ENCODE assay signal across 2 cellular contexts in genomic region chr17:1488826-1489275, GRCh38.
TF ChIP-seq lines count a peak whose summit lies in the region.

No MANE protein-coding gene starts in this region.

TF ChIP-seq in GM12878, 131 proteins besides CTCF, POLR2A, EP300 and RAD21:
- TF ChIP-seq NR2C1 (IDR thresholded peaks at IDR 0.05) (no peak), CHD1 (IDR thresholded peaks at IDR 0.05; ENCODE audit: low read depth, low read length) (no peak), MYC (IDR thresholded peaks at IDR 0.05; ENCODE audit: insufficient read depth, insufficient read length, insufficient replicate concordance, low read length, severe bottlenecking) (no peak), ZBTB33 (IDR thresholded peaks at IDR 0.05) (no peak), MEF2B (IDR thresholded peaks at IDR 0.05; ENCODE audit: partially characterized antibody, poor library complexity, severe bottlenecking) (no peak), GABPA (IDR thresholded peaks at IDR 0.05; ENCODE audit: low read depth) (no peak), POLR2AphosphoS2 (IDR thresholded peaks at IDR 0.05; ENCODE audit: low read depth, low read length) (no peak)
- TF ChIP-seq, protein P1, sequence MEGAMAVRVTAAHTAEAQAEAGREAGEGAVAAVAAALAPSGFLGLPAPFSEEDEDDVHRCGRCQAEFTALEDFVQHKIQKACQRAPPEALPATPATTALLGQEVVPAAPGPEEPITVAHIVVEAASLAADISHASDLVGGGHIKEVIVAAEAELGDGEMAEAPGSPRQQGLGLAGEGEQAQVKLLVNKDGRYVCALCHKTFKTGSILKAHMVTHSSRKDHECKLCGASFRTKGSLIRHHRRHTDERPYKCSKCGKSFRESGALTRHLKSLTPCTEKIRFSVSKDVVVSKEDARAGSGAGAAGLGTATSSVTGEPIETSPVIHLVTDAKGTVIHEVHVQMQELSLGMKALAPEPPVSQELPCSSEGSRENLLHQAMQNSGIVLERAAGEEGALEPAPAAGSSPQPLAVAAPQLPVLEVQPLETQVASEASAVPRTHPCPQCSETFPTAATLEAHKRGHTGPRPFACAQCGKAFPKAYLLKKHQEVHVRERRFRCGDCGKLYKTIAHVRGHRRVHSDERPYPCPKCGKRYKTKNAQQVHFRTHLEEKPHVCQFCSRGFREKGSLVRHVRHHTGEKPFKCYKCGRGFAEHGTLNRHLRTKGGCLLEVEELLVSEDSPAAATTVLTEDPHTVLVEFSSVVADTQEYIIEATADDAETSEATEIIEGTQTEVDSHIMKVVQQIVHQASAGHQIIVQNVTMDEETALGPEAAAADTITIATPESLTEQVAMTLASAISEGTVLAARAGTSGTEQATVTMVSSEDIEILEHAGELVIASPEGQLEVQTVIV (IDR thresholded peaks at IDR 0.05; ENCODE audit: borderline replicate concordance, partially characterized antibody): no peak

TF ChIP-seq in GM12891, 5 proteins besides CTCF, POLR2A, EP300 and RAD21:
- TF ChIP-seq PAX5 (IDR thresholded peaks at IDR 0.05; ENCODE audit: insufficient read depth, low read length, severe bottlenecking) (no peak), POU2F2 (IDR thresholded peaks at IDR 0.05; ENCODE audit: low read depth, low read length) (no peak), TAF1 (IDR thresholded peaks at IDR 0.05; ENCODE audit: low read depth, low read length) (no peak), SPI1 (IDR thresholded peaks at IDR 0.05; ENCODE audit: low read depth, low read length) (no peak), POLR2AphosphoS5 (IDR thresholded peaks at IDR 0.05; ENCODE audit: low read depth, low read length) (no peak)
